13 cellular contexts compared by ENCODE assay signal in genomic region chr3:136141891-136142290, GRCh38. TPM values are rescaled to one million over a fixed set of nuclear protein-coding genes. Genes with fewer than 3 reads are reported as not detected.
A peak's percentile ranks its signal among the peaks of the same experiment; 100 is the strongest.
DNase-seq lines count a peak whose midpoint lies in the region; ATAC-seq and TF ChIP-seq lines count a peak whose summit lies in the region.
"Had no signal": no experiment of that assay in that cellular context is flagged by ENCODE, and none has a peak within 500 bp of the region (broad histone marks: within the 10 kb centered on the region; RNA-seq: fewer than 3 reads in every experiment).

No MANE protein-coding gene starts in this region.

- TF ChIP-seq CTCF in left ventricle myocardium inferior (IDR thresholded peaks at IDR 0.05; ENCODE audit: borderline replicate concordance) (no peak), uterus (IDR thresholded peaks at IDR 0.05) (no peak)

- TF ChIP-seq POLR2A in uterus (IDR thresholded peaks at IDR 0.05) = no peak

- H3K79me2 ChIP-seq in mesendoderm (ENCODE audit: control insufficient read depth, insufficient read depth, low read length) = no peaks in the 10 kb centered on the region

- intact Hi-C loops in left ventricle myocardium inferior (cut with micrococcal nuclease) = no loop called here
- intact Hi-C loops in cardiac septum (cut with DNase I) = loop anchor here (10.0 kb wide), 1 partner anchor 53 kb away; the partner anchor contains the start of gene MSL2
- intact Hi-C loops in uterus (cut with DNase I; ENCODE audit: low total_unique reads) = no loop called here

- no peak overlapping the region for H2AK5ac ChIP-seq in mesendoderm (ENCODE audit: low read length)

- H3K79me1 ChIP-seq in mesendoderm (ENCODE audit: low read length) = no peaks in the 10 kb centered on the region

- peak overlapping the region; percentile 27 for H3K27ac ChIP-seq in left ventricle myocardium inferior (replicated peaks)
- no peak overlapping the region for H3K27ac ChIP-seq in mesendoderm (ENCODE audit: low read depth, low read length)
- peak overlapping the region; percentile 32 to 54 for H3K27ac ChIP-seq in uterus
- H3K27ac ChIP-seq: Peyer's patch had no signal

- no peak overlapping the region for H4K5ac ChIP-seq in mesendoderm (ENCODE audit: low read length)

- no peak overlapping the region for H3K4me3 ChIP-seq in left ventricle myocardium inferior
- H3K4me3 ChIP-seq in mesendoderm (ENCODE audit: low read length) = no peak overlapping the region
- no peak overlapping the region for H3K4me3 ChIP-seq in uterus
- H3K4me3 ChIP-seq: BLaER1, Peyer's patch, skin epidermis had no signal

- no peak for DNase-seq in left ventricle myocardium inferior
- no peak for DNase-seq in cardiac septum (ENCODE audit: low spot score)
- peak; percentile 42 for DNase-seq in astrocyte of the hippocampus (ENCODE audit: low read depth, low spot score)
- DNase-seq in mesendoderm = no peak
- DNase-seq in uterus = no peak
- DNase-seq in DMS153 treated with DMSO at 0.1 percent for 48 hours (lab: John Stamatoyannopoulos, UW; ENCODE audit: unreplicated experiment) = no peak
- no peak for DNase-seq in midbrain (lab: John Stamatoyannopoulos, UW)
- DNase-seq: activated CD4-positive, alpha-beta T cell treated with anti-CD3 and anti-CD28 coated beads for 4 hours; NCI-H1930; Peyer's patch had no signal

- no peak overlapping the region for H3K9ac ChIP-seq in mesendoderm (ENCODE audit: low read length)
- H3K9ac ChIP-seq: BLaER1 had no signal

- no peak overlapping the region for H3K4ac ChIP-seq in mesendoderm (ENCODE audit: low read depth, low read length)

- H3K36me3 ChIP-seq in left ventricle myocardium inferior (peaks cover 14% of the 10 kb centered on the region), mesendoderm (ENCODE audit: control insufficient read depth, insufficient read depth, low read length) (no peaks in the 10 kb centered on the region), uterus (no peaks in the 10 kb centered on the region)

- H2BK120ac ChIP-seq in mesendoderm (ENCODE audit: low read depth, low read length) = peak overlapping the region; percentile 62

- no peak overlapping the region for H2BK15ac ChIP-seq in mesendoderm (replicated peaks; ENCODE audit: low read depth)

- no peak overlapping the region for H4K8ac ChIP-seq in mesendoderm (ENCODE audit: low read depth, low read length)

- H3K9me3 ChIP-seq in left ventricle myocardium inferior (replicated peaks) (no peaks in the 10 kb centered on the region), uterus (no peaks in the 10 kb centered on the region)
- H3K9me3 ChIP-seq: BLaER1, Peyer's patch had no signal

- peaks cover 30% of the 10 kb centered on the region for H3K4me1 ChIP-seq in left ventricle myocardium inferior
- peaks cover 5% of the 10 kb centered on the region for H3K4me1 ChIP-seq in mesendoderm (ENCODE audit: control insufficient read depth, low read depth, low read length)
- H3K4me1 ChIP-seq in uterus = peaks cover 0 to 7% of the 10 kb centered on the region in 2 donors
- H3K4me1 ChIP-seq: Peyer's patch had no signal

- no peak overlapping the region for H3K4me2 ChIP-seq in mesendoderm (ENCODE audit: low read length)
- H3K4me2 ChIP-seq: BLaER1 had no signal

- H3K18ac ChIP-seq in mesendoderm (ENCODE audit: low read length) = no peak overlapping the region

- H3K27me3 ChIP-seq in left ventricle myocardium inferior (ENCODE audit: low read depth) = no peaks in the 10 kb centered on the region
- H3K27me3 ChIP-seq in mesendoderm (ENCODE audit: insufficient read depth, low read length, poor library complexity) = peaks cover 5% of the 10 kb centered on the region
- H3K27me3 ChIP-seq in uterus = no peaks in the 10 kb centered on the region
- H3K27me3 ChIP-seq: BLaER1, Peyer's patch had no signal

- no peak overlapping the region for H3K56ac ChIP-seq in mesendoderm (ENCODE audit: low read length)

- no peak overlapping the region for H2BK5ac ChIP-seq in mesendoderm (ENCODE audit: low read length)

- ATAC-seq in HG02571 (IDR thresholded peaks at IDR 0.05; ENCODE audit: unreplicated experiment) = no peak

- no peak overlapping the region for H3K23ac ChIP-seq in mesendoderm (ENCODE audit: low read length)

- no CpG with 5 or more reads among the region's 4 CpGs for WGBS in mesendoderm (ENCODE audit: extremely low coverage, insufficient coverage, low lambda C conversion rate)

RNA-seq across cellular contexts. Expression of gene MSL2, which starts 54.2 kb away (rescaled TPM):
- total RNA-seq in left ventricle myocardium inferior = 19.0 TPM
- 20.0 TPM for total RNA-seq in cardiac septum
- polyA plus RNA-seq in mesendoderm (2013, experiment 1 of 2) = 14.5 TPM
- polyA plus RNA-seq in mesendoderm (2013, experiment 2 of 2) = 15.4 TPM
- total RNA-seq in uterus = 10 to 100 TPM; 17.7 to 53.0 (median 32.9) TPM
